Comparison of ENCODE assay signal across 2 cellular contexts in genomic region chr3:186700267-186700666, GRCh38.
TF ChIP-seq lines count a peak whose summit lies in the region.

No MANE protein-coding gene starts in this region.

TF ChIP-seq in HepG2, 621 proteins besides CTCF, POLR2A, EP300 and RAD21:
- TF ChIP-seq NFE2L2 (IDR thresholded peaks at IDR 0.05; ENCODE audit: low read length) (peak; percentile 34; the same call in 1 of the 2 replicates), KDM2A (CRISPR knock-in tag; IDR thresholded peaks at IDR 0.05; ENCODE audit: borderline replicate concordance, low read depth) (no peak)

TF ChIP-seq in GM12878, 131 proteins besides CTCF, POLR2A, EP300 and RAD21:
- TF ChIP-seq JUNB (IDR thresholded peaks at IDR 0.05) (peak; percentile 66), RUNX3 (IDR thresholded peaks at IDR 0.05; ENCODE audit: low read length) (peak; percentile 38), BACH1 (IDR thresholded peaks at IDR 0.05; ENCODE audit: borderline replicate concordance) (0 out of 2 replicates have a peak, but pooled peaks have one; percentile 25), KAT2A (conservative IDR thresholded peaks at IDR 0.05; ENCODE audit: control insufficient read depth, low read depth, low read length) (no peak), GATAD2B (conservative IDR thresholded peaks at IDR 0.05; ENCODE audit: low read depth) (no peak)
TF ChIP-seq in GM12878: peak in this region for 3.
